12 cellular contexts compared by ENCODE assay signal in genomic region chr19:37309834-37310575, GRCh38.
A peak's percentile ranks its signal among the peaks of the same experiment; 100 is the strongest.
DNase-seq lines count a peak whose midpoint lies in the region; ATAC-seq and TF ChIP-seq lines count a peak whose summit lies in the region.
"Had no signal": no experiment of that assay in that cellular context is flagged by ENCODE, and none has a peak within 500 bp of the region (broad histone marks: within the 10 kb centered on the region; RNA-seq: fewer than 3 reads in every experiment).

No MANE protein-coding gene starts in this region.

- TF ChIP-seq CTCF in 22Rv1 (IDR thresholded peaks at IDR 0.05) (peak; percentile 60), brain microvascular endothelial cell (IDR thresholded peaks at IDR 0.05; ENCODE audit: low read depth, low read length, missing control alignments) (peak; percentile 7)

- H3K27me3 ChIP-seq in BLaER1: no peaks in the 10 kb centered on the region
- H3K27me3 ChIP-seq in brain microvascular endothelial cell (replicated peaks): no peaks in the 10 kb centered on the region
- H3K27me3 ChIP-seq: adrenal gland, Peyer's patch, testis had no signal

- DNase-seq in KBM-7 (peak; percentile 37), brain microvascular endothelial cell (no peak), substantia nigra (lab: John Stamatoyannopoulos, UW) (no peak), kidney glomerular epithelial cell (lab: John Stamatoyannopoulos, UW) (no peak), C1 segment of cervical spinal cord (lab: John Stamatoyannopoulos, UW) (no peak)
- DNase-seq: adrenal gland, Peyer's patch, testis had no signal

- H3K4me2 ChIP-seq in BLaER1: peak overlapping the region; percentile 49

- no peaks in the 10 kb centered on the region for H4K20me1 ChIP-seq in BLaER1

- H3K9ac ChIP-seq in BLaER1: no peak overlapping the region

- no peaks in the 10 kb centered on the region for H3K36me3 ChIP-seq in BLaER1
- no peaks in the 10 kb centered on the region for H3K36me3 ChIP-seq in brain microvascular endothelial cell (replicated peaks)
- H3K36me3 ChIP-seq: adrenal gland, neutrophil, Peyer's patch had no signal

- peaks cover 20% of the 10 kb centered on the region for H3K4me1 ChIP-seq in BLaER1
- H3K4me1 ChIP-seq: adrenal gland, Peyer's patch had no signal

- no peak overlapping the region for H3K27ac ChIP-seq in 22Rv1
- H3K27ac ChIP-seq in BLaER1: no peak overlapping the region
- H3K27ac ChIP-seq in brain microvascular endothelial cell: no peak overlapping the region
- no peak overlapping the region for H3K27ac ChIP-seq in substantia nigra (ENCODE audit: low read depth, low read length, poor library complexity, severe bottlenecking)
- H3K27ac ChIP-seq: adrenal gland, neutrophil, Peyer's patch, testis had no signal

- H3K9me3 ChIP-seq in BLaER1: peaks cover 27% of the 10 kb centered on the region
- H3K9me3 ChIP-seq: adrenal gland, Peyer's patch, testis had no signal

- in situ Hi-C loops in KBM-7 (cut with MboI; ENCODE audit: low pct_unique_long_range_greater_than_20kb, low sequenced_read_pairs): no loop called here
- in situ Hi-C loops in brain microvascular endothelial cell (cut with HindIII; ENCODE audit: low pct_ligation_motif_present, low sequenced_read_pairs): no loop called here

- ATAC-seq in GM21367 (IDR thresholded peaks at IDR 0.05; ENCODE audit: unreplicated experiment): no peak

- H3K4me3 ChIP-seq in BLaER1: no peak overlapping the region
- H3K4me3 ChIP-seq in brain microvascular endothelial cell (ENCODE audit: low read depth, low read length): no peak overlapping the region
- H3K4me3 ChIP-seq: adrenal gland, Peyer's patch, testis had no signal
